ENCODE assay signal across 9 cellular contexts in the genomic region with DNA sequence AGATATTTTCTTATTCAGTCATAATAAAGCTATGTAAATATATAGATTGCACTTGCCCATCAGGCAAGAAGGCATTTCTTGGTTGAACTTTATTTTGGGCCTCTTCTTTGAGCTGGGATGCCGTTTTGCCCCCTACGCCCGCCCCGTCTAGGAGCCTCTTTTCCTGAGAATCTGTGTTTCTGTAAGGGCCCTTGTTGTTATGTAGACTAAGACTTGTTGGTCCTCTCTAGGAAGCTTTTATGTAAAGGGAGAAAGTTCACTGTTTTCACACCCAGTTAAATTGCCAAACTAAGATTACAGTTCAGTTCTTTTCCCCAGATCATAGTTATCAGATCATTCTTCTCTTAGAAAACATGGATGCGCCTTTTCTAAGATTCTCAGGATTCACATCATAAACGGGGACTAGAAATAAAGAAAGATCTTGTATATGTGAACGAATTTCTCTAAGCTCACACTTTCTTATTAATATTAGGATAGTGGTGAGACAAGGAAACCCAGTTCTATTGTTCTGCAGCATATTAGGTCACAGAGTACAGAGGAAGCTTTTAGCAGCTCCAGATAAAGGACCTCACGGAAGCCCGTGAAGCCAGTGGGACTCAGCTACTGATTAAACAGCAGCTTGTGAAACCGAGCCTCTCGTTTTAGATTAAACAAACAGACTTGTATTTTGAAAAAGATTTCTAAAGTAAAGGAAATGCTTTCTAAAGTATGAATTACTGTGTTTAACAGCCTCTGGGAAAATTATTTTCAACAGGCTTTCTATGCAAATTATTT. TPM values are rescaled to one million over a fixed set of nuclear protein-coding genes. Genes with fewer than 3 reads are reported as not detected.
A peak's percentile ranks its signal among the peaks of the same experiment; 100 is the strongest.
DNase-seq lines count a peak whose midpoint lies in the region; ATAC-seq and TF ChIP-seq lines count a peak whose summit lies in the region.
"Had no signal": no experiment of that assay in that cellular context is flagged by ENCODE, and none has a peak within 500 bp of the region (broad histone marks: within the 10 kb centered on the region; RNA-seq: fewer than 3 reads in every experiment).

No MANE protein-coding gene starts in this region.

- TF ChIP-seq POLR2A in stomach (IDR thresholded peaks at IDR 0.05): no peak

- TF ChIP-seq EP300 in stomach (IDR thresholded peaks at IDR 0.05): no peak

- DNase-seq in NCI-H2081 (lab: John Stamatoyannopoulos, UW) (peak; percentile 38 to 71), NCI-H2081 treated with DMSO at 0.1 percent for 48 hours (lab: John Stamatoyannopoulos, UW) (no peak), kidney tubule cell (ENCODE audit: low spot score) (peak; percentile 69), stomach (peak; percentile 71), SW480 (ENCODE audit: low spot score) (no peak)
- DNase-seq: NCI-H524 had no signal

- H3K27ac ChIP-seq in cingulate gyrus (ENCODE audit: low read depth, low read length) (peak overlapping the region; percentile 55), stomach (peak overlapping the region in 4 of 5 donors; percentile 46 to 82 (median 58))

- H3K4me3 ChIP-seq in stomach: peak overlapping the region in 1 of 4 donors; percentile 33

- no peaks in the 10 kb centered on the region for H3K27me3 ChIP-seq in stomach

- H3K4me1 ChIP-seq in stomach: peaks cover 33 to 53% (median 42%) of the 10 kb centered on the region in 4 donors

- TF ChIP-seq CTCF in stomach (IDR thresholded peaks at IDR 0.05): no peak

- no peaks in the 10 kb centered on the region for H3K36me3 ChIP-seq in stomach

- ATAC-seq in HG03442 (IDR thresholded peaks at IDR 0.05; ENCODE audit: unreplicated experiment) (no peak), HG03469 (IDR thresholded peaks at IDR 0.05; ENCODE audit: unreplicated experiment) (no peak)

- no peaks in the 10 kb centered on the region for H3K9me3 ChIP-seq in stomach

- intact Hi-C loops in stomach (cut with DNase I; ENCODE audit: low total_unique reads): no loop called here

- WGBS in stomach, 5 donors: 28 to 41% (median 33%) methylated on average over 11 of the region's 11 CpGs

RNA-seq across cellular contexts. Expression of a gene that starts 3.8 kb away (rescaled TPM):
- 10 to 100 TPM; 18.2 to 42.6 (median 20.6) TPM for total RNA-seq in stomach
- polyA plus RNA-seq in stomach: 1 to 10 TPM; 1.4 to 3.6 (median 1.7) TPM

Comparison
In these comparisons a context has a peak if more than half of its experiments do, and no peak if none do; other contexts are left out.
1. DNase-seq: peak in NCI-H2081 (2 of 2), kidney tubule cell (single experiment) and stomach (single experiment); none in NCI-H2081 treated with DMSO at 0.1 percent for 48 hours (single experiment) and SW480 (single experiment).